In the genomic region with DNA sequence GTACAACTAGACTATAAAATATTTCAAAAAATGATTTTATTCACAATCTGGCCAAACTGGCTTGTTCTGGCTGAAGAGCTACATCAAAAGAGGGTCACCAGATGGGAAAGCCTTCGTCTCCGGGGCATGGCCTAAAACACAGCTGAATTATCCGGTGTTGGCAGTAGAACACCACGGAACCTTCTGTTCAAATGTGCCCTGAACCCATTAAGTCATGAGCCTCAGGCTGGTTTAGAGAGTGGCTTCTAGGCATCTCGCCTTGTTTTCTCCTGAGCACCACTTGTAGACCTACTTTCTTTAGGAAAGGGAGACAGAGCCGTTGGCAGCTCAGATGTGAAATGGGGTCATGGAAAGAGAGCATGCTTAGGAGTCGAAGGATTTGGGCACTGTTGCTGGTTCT, we compare ENCODE assay signal across 18 cellular contexts.
DNase-seq lines count a peak whose midpoint lies in the region; ATAC-seq and TF ChIP-seq lines count a peak whose summit lies in the region.
"Had no signal": no experiment of that assay in that cellular context is flagged by ENCODE, and none has a peak within 500 bp of the region (broad histone marks: within the 10 kb centered on the region; RNA-seq: fewer than 3 reads in every experiment).

No MANE protein-coding gene starts in this region.

- no peak overlapping the region for H3K4me3 Mint-ChIP-seq in naive thymus-derived CD4-positive, alpha-beta T cell
- H3K4me3 Mint-ChIP-seq: B cell; CD4-positive, alpha-beta T cell; CD8-positive, alpha-beta T cell had no signal

- H3K27me3 ChIP-seq in foreskin keratinocyte, result no peaks in the 10 kb centered on the region
- no peaks in the 10 kb centered on the region for H3K27me3 ChIP-seq in naive thymus-derived CD4-positive, alpha-beta T cell (ENCODE audit: control insufficient read depth in 2 of 2, insufficient read depth in 2 of 2, low read length in 2 of 2)
- H3K27me3 ChIP-seq: BLaER1 treated with 17β-estradiol and CSF1 and Interleukin-3, amounts not matched to agents 10 nM and 100 nM had no signal

- CTCF ChIA-PET in naive thymus-derived CD4-positive, alpha-beta T cell (lab: Charles Lee), result no interaction called here

- TF ChIP-seq CTCF in foreskin keratinocyte (conservative IDR thresholded peaks at IDR 0.05), result no peak

- no peak overlapping the region for H3K4me3 ChIP-seq in naive thymus-derived CD4-positive, alpha-beta T cell (ENCODE audit: low read length)
- H3K4me3 ChIP-seq: BLaER1 treated with 17β-estradiol and CSF1 and Interleukin-3, amounts not matched to agents 10 nM and 100 nM; GM12878 had no signal

- no peak overlapping the region for H3K27ac Mint-ChIP-seq in naive thymus-derived CD4-positive, alpha-beta T cell
- H3K27ac Mint-ChIP-seq: B cell; CD4-positive, alpha-beta T cell; CD8-positive, alpha-beta T cell had no signal

- H3K27ac ChIP-seq in foreskin keratinocyte, result no peak overlapping the region
- no peak overlapping the region for H3K27ac ChIP-seq in naive thymus-derived CD4-positive, alpha-beta T cell (ENCODE audit: low read depth, low read length)
- H3K27ac ChIP-seq: BLaER1 treated with 17β-estradiol and CSF1 and Interleukin-3, amounts not matched to agents 10 nM and 100 nM; C4-2B had no signal

- H3K36me3 Mint-ChIP-seq in naive thymus-derived CD4-positive, alpha-beta T cell, result no peaks in the 10 kb centered on the region
- H3K36me3 Mint-ChIP-seq: CD8-positive, alpha-beta T cell had no signal

- H3K4me1 ChIP-seq in foreskin keratinocyte, result no peaks in the 10 kb centered on the region
- H3K4me1 ChIP-seq in naive thymus-derived CD4-positive, alpha-beta T cell (ENCODE audit: control insufficient read depth in 2 of 2, insufficient read depth in 2 of 2, low read length in 2 of 2), result no peaks in the 10 kb centered on the region
- H3K4me1 ChIP-seq: Caco-2 had no signal

- intact Hi-C loops in naive thymus-derived CD4-positive, alpha-beta T cell (cut with micrococcal nuclease), result no loop called here

- H3K9me3 ChIP-seq in naive thymus-derived CD4-positive, alpha-beta T cell (ENCODE audit: control insufficient read depth in 2 of 3, low read length in 3 of 3), result no peaks in the 10 kb centered on the region
- H3K9me3 ChIP-seq: BLaER1 treated with 17β-estradiol and CSF1 and Interleukin-3, amounts not matched to agents 10 nM and 100 nM; Caco-2 had no signal

- no peaks in the 10 kb centered on the region for H3K4me1 Mint-ChIP-seq in naive thymus-derived CD4-positive, alpha-beta T cell
- H3K4me1 Mint-ChIP-seq: B cell had no signal

- POLR2A ChIA-PET in naive thymus-derived CD4-positive, alpha-beta T cell (lab: Charles Lee), result no interaction called here

- H3K9me3 Mint-ChIP-seq in naive thymus-derived CD4-positive, alpha-beta T cell, result peaks cover 0 to 5% (median 0%) of the 10 kb centered on the region in 11 donors
- H3K9me3 Mint-ChIP-seq: CD4-positive, alpha-beta T cell; CD8-positive, alpha-beta T cell had no signal

- no peaks in the 10 kb centered on the region for H3K36me3 ChIP-seq in naive thymus-derived CD4-positive, alpha-beta T cell (ENCODE audit: control insufficient read depth in 2 of 3, insufficient read depth in 3 of 3, low read length in 3 of 3)
- H3K36me3 ChIP-seq: BLaER1 treated with 17β-estradiol and CSF1 and Interleukin-3, amounts not matched to agents 10 nM and 100 nM had no signal

- ATAC-seq in foreskin keratinocyte, result no peak
- no peak for ATAC-seq in naive thymus-derived CD4-positive, alpha-beta T cell
- ATAC-seq: CD8-positive, alpha-beta T cell; GM12878 had no signal

- no peaks in the 10 kb centered on the region for H3K27me3 Mint-ChIP-seq in naive thymus-derived CD4-positive, alpha-beta T cell
- H3K27me3 Mint-ChIP-seq: B cell; CD4-positive, alpha-beta T cell had no signal

- DNase-seq in NCI-H1694 (lab: John Stamatoyannopoulos, UW) (peak; percentile 19), cerebellar cortex (ENCODE audit: low spot score) (peak; percentile 97), cerebellum (ENCODE audit: low spot score) (peak; percentile 80), foreskin keratinocyte (no peak), NCI-H2107 treated with DMSO at 0.1 percent for 48 hours (lab: John Stamatoyannopoulos, UW; ENCODE audit: unreplicated experiment) (no peak)
- DNase-seq in naive thymus-derived CD4-positive, alpha-beta T cell, result no peak
- DNase-seq: 8988T; ACHN; Caco-2; Calu3; CD4-positive, alpha-beta T cell; CD8-positive, alpha-beta T cell; DMS79 treated with DMSO at 0.1 percent for 48 hours; GDM1 had no signal

Comparison
In these comparisons a context has a peak if more than half of its experiments do, and no peak if none do; other contexts are left out.
1. DNase-seq: peak in NCI-H1694 (single experiment), cerebellar cortex (single experiment) and cerebellum (single experiment); none in foreskin keratinocyte (0 of 2), naive thymus-derived CD4-positive, alpha-beta T cell (0 of 9) and NCI-H2107 treated with DMSO at 0.1 percent for 48 hours (single experiment).